ENCODE assay signal across 8 cellular contexts in genomic region chr3:157088506-157089454, GRCh38.
A peak's percentile ranks its signal among the peaks of the same experiment; 100 is the strongest.
DNase-seq lines count a peak whose midpoint lies in the region; ATAC-seq and TF ChIP-seq lines count a peak whose summit lies in the region.

No MANE protein-coding gene starts in this region.

- H3K36me3 ChIP-seq in CD8-positive, alpha-beta memory T cell (ENCODE audit: insufficient read depth, low read length): no peaks in the 10 kb centered on the region
- no peaks in the 10 kb centered on the region for H3K36me3 ChIP-seq in stomach

- peaks cover 27 to 56% (median 49%) of the 10 kb centered on the region in 3 donors for H3K4me1 Mint-ChIP-seq in CD8-positive, alpha-beta memory T cell
- peaks cover 30 to 50% of the 10 kb centered on the region in 2 donors for H3K4me1 Mint-ChIP-seq in natural killer cell treated with Interleukin-12 subunit alpha and Interleukin-12 subunit beta and Interleukin-15 and Interleukin-18, amount 100 ng/mL, for 72 hours (ENCODE audit: low read depth in 2 of 2)

- H3K36me3 Mint-ChIP-seq in CD8-positive, alpha-beta memory T cell: peaks cover 0 to 4% (median 2%) of the 10 kb centered on the region in 3 donors
- H3K36me3 Mint-ChIP-seq in natural killer cell treated with Interleukin-12 subunit alpha and Interleukin-12 subunit beta and Interleukin-15 and Interleukin-18, amount 100 ng/mL, for 72 hours: no peaks in the 10 kb centered on the region

- peak in 1 of 4 donors; percentile 78 for TF ChIP-seq POLR2A in stomach (IDR thresholded peaks at IDR 0.05)

- H3K4me1 ChIP-seq in CD8-positive, alpha-beta memory T cell (ENCODE audit: insufficient read depth, low read length): peaks cover 20% of the 10 kb centered on the region
- peaks cover 26 to 59% (median 45%) of the 10 kb centered on the region in 4 donors for H3K4me1 ChIP-seq in stomach

- peak overlapping the region; percentile 72 for H3K4me3 ChIP-seq in CD8-positive, alpha-beta memory T cell (ENCODE audit: low read length)
- peak overlapping the region; percentile 41 to 57 (median 54) for H3K4me3 ChIP-seq in stomach

- TF ChIP-seq EP300 in stomach (IDR thresholded peaks at IDR 0.05): peak; percentile 69

- peak in 1 of 7 experiments; percentile 22 for TF ChIP-seq CTCF in stomach (IDR thresholded peaks at IDR 0.05)

- intact Hi-C loops in stomach (cut with DNase I; ENCODE audit: low total_unique reads): loop anchor here (10.0 kb wide), 2 partner anchors 46 to 414 kb away; partner anchors contain the start of gene TIPARP

- no peaks in the 10 kb centered on the region for H3K9me3 Mint-ChIP-seq in CD8-positive, alpha-beta memory T cell
- no peaks in the 10 kb centered on the region for H3K9me3 Mint-ChIP-seq in natural killer cell treated with Interleukin-12 subunit alpha and Interleukin-12 subunit beta and Interleukin-15 and Interleukin-18, amount 100 ng/mL, for 72 hours

- peak overlapping the region; percentile 84 to 95 (median 88) for H3K4me3 Mint-ChIP-seq in CD8-positive, alpha-beta memory T cell
- H3K4me3 Mint-ChIP-seq in natural killer cell treated with Interleukin-12 subunit alpha and Interleukin-12 subunit beta and Interleukin-15 and Interleukin-18, amount 100 ng/mL, for 72 hours: peak overlapping the region; percentile 85

- H3K27me3 Mint-ChIP-seq in CD8-positive, alpha-beta memory T cell: no peaks in the 10 kb centered on the region
- H3K27me3 Mint-ChIP-seq in natural killer cell treated with Interleukin-12 subunit alpha and Interleukin-12 subunit beta and Interleukin-15 and Interleukin-18, amount 100 ng/mL, for 72 hours: peaks cover 0 to 10% of the 10 kb centered on the region in 2 donors

- no peaks in the 10 kb centered on the region for H3K27me3 ChIP-seq in CD8-positive, alpha-beta memory T cell (ENCODE audit: insufficient read depth, low read length, poor library complexity, severe bottlenecking)
- H3K27me3 ChIP-seq in stomach: no peaks in the 10 kb centered on the region

- H3K27ac ChIP-seq in CD8-positive, alpha-beta memory T cell (ENCODE audit: low read depth, low read length): peak overlapping the region; percentile 68
- peak overlapping the region; percentile 95 to 100 (median 98) for H3K27ac ChIP-seq in stomach

- CTCF ChIA-PET in CD8-positive, alpha-beta memory T cell (lab: Charles Lee): interaction anchor here (0.7 to 6.5 kb wide), 22 partner anchors 9 to 564 kb away, joined by 3 to 46 read pairs (median 5); partner anchors contain the start of genes CCNL1, SSR3 and TIPARP

- ATAC-seq in GM21515 (IDR thresholded peaks at IDR 0.05; ENCODE audit: unreplicated experiment): peak; percentile 81
- peak; percentile 90 to 94 for ATAC-seq in natural killer cell treated with Interleukin-12 subunit alpha and Interleukin-12 subunit beta and Interleukin-15 and Interleukin-18, amount 100 ng/mL, for 72 hours

- POLR2A ChIA-PET in CD8-positive, alpha-beta memory T cell (lab: Charles Lee): interaction anchor here (0.6 to 1.8 kb wide), 16 partner anchors 9 to 1219 kb away, joined by 3 to 11 read pairs (median 5); partner anchors contain the start of genes CCNL1, GMPS, LEKR1 and SSR3

- peak overlapping the region; percentile 97 to 99 (median 98) for H3K27ac Mint-ChIP-seq in CD8-positive, alpha-beta memory T cell
- H3K27ac Mint-ChIP-seq in natural killer cell treated with Interleukin-12 subunit alpha and Interleukin-12 subunit beta and Interleukin-15 and Interleukin-18, amount 100 ng/mL, for 72 hours: peak overlapping the region; percentile 91

- peak; percentile 88 to 96 (median 93) for DNase-seq in CD8-positive, alpha-beta memory T cell
- DNase-seq in HuH-7.5 (ENCODE audit: low spot score) (peak; percentile 87), activated T-cell treated with anti-CD3 and anti-CD28 coated beads for 1 hour (ENCODE audit: low read depth) (peak; percentile 87), fibroblast of gingiva (ENCODE audit: low read depth) (peak; percentile 95), stomach (peak; percentile 95), NOMO-1 (lab: John Stamatoyannopoulos, UW; ENCODE audit: unreplicated experiment in 2 of 2) (no peak)
- peak; percentile 95 for DNase-seq in natural killer cell treated with Interleukin-12 subunit alpha and Interleukin-12 subunit beta and Interleukin-15 and Interleukin-18, amount 100 ng/mL, for 72 hours (ENCODE audit: low spot score)

- H3K9me3 ChIP-seq in CD8-positive, alpha-beta memory T cell (ENCODE audit: low read length): no peaks in the 10 kb centered on the region
- H3K9me3 ChIP-seq in stomach: no peaks in the 10 kb centered on the region

- WGBS in stomach, 5 donors: 0 to 2% (median 0%) methylated on average over 33 to 61 of the region's 61 CpGs

Comparison
In these comparisons a context has a peak if more than half of its experiments do, and no peak if none do; other contexts are left out.
1. DNase-seq: peak in CD8-positive, alpha-beta memory T cell (5 of 5), HuH-7.5 (single experiment), activated T-cell treated with anti-CD3 and anti-CD28 coated beads for 1 hour (single experiment), fibroblast of gingiva (single experiment), natural killer cell treated with Interleukin-12 subunit alpha and Interleukin-12 subunit beta and Interleukin-15 and Interleukin-18, amount 100 ng/mL, for 72 hours (single experiment) and stomach (single experiment); none in NOMO-1 (0 of 2).